ENCODE assay signal across 12 cellular contexts in the genomic region with DNA sequence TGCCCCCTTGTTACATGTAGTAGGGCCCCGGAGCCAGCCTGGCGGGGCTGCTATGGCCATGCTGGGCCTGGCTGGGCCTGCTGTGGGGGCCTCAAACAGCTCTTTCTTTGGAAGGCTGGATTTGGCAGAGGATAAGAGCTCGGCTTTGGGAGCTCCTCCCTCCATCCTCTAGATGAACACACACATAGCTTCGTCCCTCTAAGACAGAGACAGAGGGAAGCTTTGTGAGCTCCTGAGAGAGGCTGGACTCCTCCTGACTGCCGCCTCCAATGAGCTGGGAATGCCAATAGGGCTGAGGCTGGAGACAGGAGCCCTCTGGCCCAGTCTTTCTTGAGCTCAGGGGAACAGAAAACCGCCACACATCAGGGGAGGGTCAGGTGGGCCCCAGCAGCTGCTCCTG. TPM values are rescaled to one million over a fixed set of nuclear protein-coding genes. Genes with fewer than 3 reads are reported as not detected.
DNase-seq lines count a peak whose midpoint lies in the region; ATAC-seq and TF ChIP-seq lines count a peak whose summit lies in the region.
"Had no signal": no experiment of that assay in that cellular context is flagged by ENCODE, and none has a peak within 500 bp of the region (broad histone marks: within the 10 kb centered on the region; RNA-seq: fewer than 3 reads in every experiment).

No MANE protein-coding gene starts in this region.

- H3K9me3 Mint-ChIP-seq in Caco-2 (ENCODE audit: unreplicated experiment), result no peaks in the 10 kb centered on the region

- H4K91ac ChIP-seq in IMR-90 (ENCODE audit: insufficient read depth, low read depth, low read length), result no peak overlapping the region

- no peaks in the 10 kb centered on the region for H3K27me3 Mint-ChIP-seq in Caco-2 (ENCODE audit: insufficient read depth, unreplicated experiment)

- H3K9ac ChIP-seq in IMR-90 (ENCODE audit: low read depth, low read length), result no peak overlapping the region
- H3K9ac ChIP-seq: KMS-11 had no signal

- H2BK15ac ChIP-seq in IMR-90 (ENCODE audit: low read depth, low read length), result no peak overlapping the region

- H4K5ac ChIP-seq in IMR-90 (ENCODE audit: low read depth, low read length), result no peak overlapping the region; the same call in 1 of the 2 replicates

- no peak overlapping the region for H3K56ac ChIP-seq in IMR-90 (ENCODE audit: extremely low read depth, insufficient read depth, low read length)

- H2BK5ac ChIP-seq in IMR-90 (ENCODE audit: low read depth, low read length, poor library complexity, severe bottlenecking), result no peak overlapping the region

- H3K27ac ChIP-seq in IMR-90 (ENCODE audit: insufficient read depth, low read length), result no peak overlapping the region
- H3K27ac ChIP-seq in layer of hippocampus (ENCODE audit: low read depth, low read length), result peak overlapping the region; percentile 81
- H3K27ac ChIP-seq: KMS-11 had no signal

- TF ChIP-seq CTCF in IMR-90 (conservative IDR thresholded peaks at IDR 0.05; ENCODE audit: low read depth, low read length) (no peak), Caco-2 (IDR thresholded peaks at IDR 0.05; ENCODE audit: insufficient read depth in 1 of 2, low read depth in 1 of 2, low read length in 1 of 2, severe bottlenecking in 1 of 2, unreplicated experiment in 1 of 2) (no peak)

- H4K8ac ChIP-seq in IMR-90 (ENCODE audit: low read depth in 2 of 2, low read length in 2 of 2), result peak overlapping the region in 1 of 2 experiments; percentile 13; a peak in 1 of 4 replicates

- no peaks in the 10 kb centered on the region for H4K20me1 ChIP-seq in IMR-90 (ENCODE audit: insufficient read depth, low read length)

- no peaks in the 10 kb centered on the region for H3K4me1 Mint-ChIP-seq in Caco-2 (ENCODE audit: low read depth, unreplicated experiment)

- dilution Hi-C loops in IMR-90 (cut with HindIII; ENCODE audit: low sequenced_read_pairs, unreplicated experiment), result no loop called here

- H2AK5ac ChIP-seq in IMR-90 (ENCODE audit: low read depth, low read length), result peak overlapping the region; percentile 39; the same call in 1 of the 2 replicates

- no peak for TF ChIP-seq RAD21 in IMR-90 (IDR thresholded peaks at IDR 0.05; ENCODE audit: low read length)

- H3K9me3 ChIP-seq in IMR-90 (ENCODE audit: control insufficient read depth, insufficient read depth, low read length), result no peaks in the 10 kb centered on the region
- no peaks in the 10 kb centered on the region for H3K9me3 ChIP-seq in Caco-2
- H3K9me3 ChIP-seq: HAP-1 had no signal

- H3K18ac ChIP-seq in IMR-90 (ENCODE audit: low read depth, low read length), result no peak overlapping the region; the same call in 1 of the 2 replicates

- H3K36me3 ChIP-seq in IMR-90 (ENCODE audit: control insufficient read depth, insufficient read depth, low read length) (no peaks in the 10 kb centered on the region), Caco-2 (ENCODE audit: control insufficient read depth, insufficient read depth, low read length) (no peaks in the 10 kb centered on the region)
- H3K36me3 ChIP-seq: HAP-1 had no signal

- H3K9me1 ChIP-seq in IMR-90 (ENCODE audit: insufficient read depth, low read length), result peaks cover 11% of the 10 kb centered on the region

- in situ Hi-C loops in IMR-90 (cut with MboI; ENCODE audit: low sequenced_read_pairs), result no loop called here

- H2BK120ac ChIP-seq in IMR-90 (ENCODE audit: low read depth, low read length), result no peak overlapping the region

- no peak overlapping the region for H3K4ac ChIP-seq in IMR-90 (ENCODE audit: low read depth, low read length)

- DNase-seq in IMR-90 (no peak), ecto neural progenitor cell (ENCODE audit: low spot score) (peak; percentile 81), sciatic nerve (ENCODE audit: low spot score) (no peak), SHP77 (lab: John Stamatoyannopoulos, UW) (no peak), Caco-2 (no peak)
- DNase-seq: activated CD8-positive, alpha-beta memory T cell treated with anti-CD3 and anti-CD28 coated beads, Interleukin-2, amount 50 U/mL, for 4 hours; OCI-M1 had no signal

- intact Hi-C loops in IMR-90 (cut with micrococcal nuclease) (no loop called here), sciatic nerve (cut with DNase I) (no loop called here), Caco-2 (cut with micrococcal nuclease; ENCODE audit: unreplicated experiment) (no loop called here)

- POLR2A ChIA-PET in IMR-90 (lab: Charles Lee; ENCODE audit: unreplicated experiment) (no interaction called here), Caco-2 (lab: Charles Lee) (interaction anchor here (0.5 kb wide), 1 partner anchor 757 kb away, joined by 6 read pairs; no protein-coding TSS in a partner anchor)

- H3K27me3 ChIP-seq in IMR-90 (ENCODE audit: control insufficient read depth, insufficient read depth, low read length), result no peaks in the 10 kb centered on the region
- H3K27me3 ChIP-seq in layer of hippocampus (ENCODE audit: control insufficient read depth, insufficient read depth, low read length), result no peaks in the 10 kb centered on the region
- no peaks in the 10 kb centered on the region for H3K27me3 ChIP-seq in Caco-2 (replicated peaks; ENCODE audit: control insufficient read depth, insufficient read depth, low read length)

- H3K4me1 ChIP-seq in IMR-90 (ENCODE audit: control insufficient read depth, insufficient read depth, low read length), result peaks cover 10% of the 10 kb centered on the region; the same call in 1 of the 2 replicates
- H3K4me1 ChIP-seq in Caco-2, result no peaks in the 10 kb centered on the region
- H3K4me1 ChIP-seq: HAP-1 had no signal

- no peak overlapping the region for H3K4me3 Mint-ChIP-seq in Caco-2 (ENCODE audit: unreplicated experiment)

- H3K4me3 ChIP-seq in IMR-90 (ENCODE audit: insufficient read depth, low read depth, low read length), result no peak overlapping the region
- H3K4me3 ChIP-seq in Caco-2 (ENCODE audit: low read depth, low read length), result no peak overlapping the region
- H3K4me3 ChIP-seq: HAP-1 had no signal

- ATAC-seq in IMR-90 (ENCODE audit: low read depth) (peak; percentile 44), sciatic nerve (peak; percentile 92), HG03432 (IDR thresholded peaks at IDR 0.05; ENCODE audit: unreplicated experiment) (no peak), GM21529 (IDR thresholded peaks at IDR 0.05; ENCODE audit: unreplicated experiment) (no peak)

- CTCF ChIA-PET in IMR-90 (lab: Yijun Ruan, JAX), result interaction anchor here (1.0 kb wide), 1 partner anchor 38 kb away, joined by 3 read pairs; no protein-coding TSS in a partner anchor
- CTCF ChIA-PET in Caco-2 (lab: Charles Lee), result interaction anchor here (0.6 to 1.0 kb wide), 3 partner anchors 10 to 21 kb away, joined by 3 to 4 read pairs (median 3); no protein-coding TSS in a partner anchor

- no peak overlapping the region for H3K4me2 ChIP-seq in IMR-90 (ENCODE audit: low read depth, low read length)
- H3K4me2 ChIP-seq: KMS-11 had no signal

- no peak for TF ChIP-seq POLR2A in IMR-90 (IDR thresholded peaks at IDR 0.05; ENCODE audit: low read depth, low read length)

- H3K27ac Mint-ChIP-seq in Caco-2 (ENCODE audit: unreplicated experiment), result no peak overlapping the region

- BruUV-seq in IMR-90 (replicated peaks; lab: Mats Ljungman, UMichigan) (no TSS peak), Caco-2 (replicated peaks; lab: Mats Ljungman, UMichigan) (no TSS peak)

- no peak overlapping the region for H3K14ac ChIP-seq in IMR-90 (replicated peaks; ENCODE audit: low read depth, low read length)

- no peak overlapping the region; the same call in 1 of the 2 replicates for H3K23ac ChIP-seq in IMR-90 (ENCODE audit: low read depth, low read length)

- WGBS in IMR-90 (ENCODE audit: extremely low coverage in 2 of 2, insufficient read length in 1 of 2), 2 experiments, result no CpG with 5 or more reads among the region's 6 CpGs

- no peak overlapping the region for H2BK20ac ChIP-seq in IMR-90 (ENCODE audit: low read depth, low read length)

- H2AK9ac ChIP-seq in IMR-90 (replicated peaks; ENCODE audit: low read depth, low read length, poor library complexity), result peak overlapping the region; percentile 3

- peak overlapping the region; percentile 56 for H2AFZ ChIP-seq in IMR-90 (replicated peaks; ENCODE audit: low read length, poor library complexity)

- no peaks in the 10 kb centered on the region for H3K36me3 Mint-ChIP-seq in Caco-2 (ENCODE audit: insufficient read depth, unreplicated experiment)

- no peaks in the 10 kb centered on the region for H3K79me1 ChIP-seq in IMR-90 (ENCODE audit: low read depth in 1 of 2, low read length in 2 of 2)

TF ChIP-seq in IMR-90, 13 proteins besides CTCF, POLR2A, EP300 and RAD21 (continues in another document):
- TF ChIP-seq NFE2L2 (IDR thresholded peaks at IDR 0.05; ENCODE audit: low read depth, low read length), result no peak
- TF ChIP-seq USF2 (IDR thresholded peaks at IDR 0.05; ENCODE audit: low read depth, low read length), result no peak
- TF ChIP-seq BHLHE40 (IDR thresholded peaks at IDR 0.05; ENCODE audit: low read depth, low read length), result no peak
- no peak for TF ChIP-seq ELK1 (IDR thresholded peaks at IDR 0.05; ENCODE audit: borderline replicate concordance, low read depth, low read length)
- TF ChIP-seq MAZ (IDR thresholded peaks at IDR 0.05; ENCODE audit: borderline replicate concordance, low read depth, low read length), result no peak
- TF ChIP-seq MAFK (IDR thresholded peaks at IDR 0.05; ENCODE audit: low read depth, low read length), result no peak
- TF ChIP-seq SMC3 (IDR thresholded peaks at IDR 0.05; ENCODE audit: low read depth, low read length), result no peak
- TF ChIP-seq FOS (IDR thresholded peaks at IDR 0.05; ENCODE audit: low read depth, low read length), result no peak
- no peak for TF ChIP-seq CEBPB (IDR thresholded peaks at IDR 0.05; ENCODE audit: low read depth, low read length)

RNA-seq across cellular contexts. Expression of gene CDC42EP4, which starts 37.3 kb away (rescaled TPM):
- 14.3 and 16.1 TPM in 2 replicates for total RNA-seq in IMR-90 (2012; rRNA removed)
- 25.6 and 25.8 TPM in 2 replicates for polyA plus RNA-seq in IMR-90 (2012; rRNA removed)
- polyA plus RNA-seq in IMR-90 (2012; cell fraction: cytosol; rRNA removed), result 15.5 and 25.9 TPM in 2 replicates
- polyA plus RNA-seq in IMR-90 (2012; cell fraction: nucleus; rRNA removed; ENCODE audit: low replicate concordance), result 8.9 and 13.7 TPM in 2 replicates
- total RNA-seq in sciatic nerve, result 98.8 TPM
- 25.8 and 27.9 TPM in 2 replicates for total RNA-seq in Caco-2 (2022)

Comparison
In these comparisons a context has a peak if more than half of its experiments do, and no peak if none do; other contexts are left out.
1. ATAC-seq: peak in IMR-90 (single experiment) and sciatic nerve (single experiment); none in HG03432 (single experiment) and GM21529 (single experiment).